Comparison of ENCODE assay signal across 25 cellular contexts in genomic region chr5:147669113-147669869, GRCh38.
A peak's percentile ranks its signal among the peaks of the same experiment; 100 is the strongest.
DNase-seq lines count a peak whose midpoint lies in the region; FAIRE-seq and TF ChIP-seq lines count a peak whose summit lies in the region.
"Had no signal": no experiment of that assay in that cellular context is flagged by ENCODE, and none has a peak within 500 bp of the region (broad histone marks: within the 10 kb centered on the region; RNA-seq: fewer than 3 reads in every experiment).

No MANE protein-coding gene starts in this region.

- peaks cover 5% of the 10 kb centered on the region for H3K36me3 Mint-ChIP-seq in type B pancreatic cell

- no peaks in the 10 kb centered on the region for H3K27me3 Mint-ChIP-seq in type B pancreatic cell
- H3K27me3 Mint-ChIP-seq: activated CD4-positive, alpha-beta T cell treated with anti-CD3 and anti-CD28 coated beads, Interleukin-2, amount 10 ng/mL, durations not matched to agents 24 days and 14 days; activated CD8-positive, alpha-beta memory T cell treated with anti-CD3 and anti-CD28 coated beads, Interleukin-2, amount 10 ng/mL, durations not matched to agents 7 days and 5 days; dendritic cell treated with granulocyte-macrophage colony-stimulating factor and Interleukin-4, amounts not matched to agents 40 ng/mL and 50 ng/mL, for 4 days had no signal

- DNase-seq in NCI-H748 (lab: John Stamatoyannopoulos, UW; ENCODE audit: unreplicated experiment) (peak; percentile 34), NCI-H748 treated with DMSO at 0.1 percent for 48 hours (lab: John Stamatoyannopoulos, UW) (no peak), NCI-H2029 treated with DMSO at 0.1 percent for 48 hours (lab: John Stamatoyannopoulos, UW) (peak; percentile 87), cerebellum (ENCODE audit: low spot score) (peak; percentile 62), putamen (ENCODE audit: low spot score) (peak; percentile 20), H54 (ENCODE audit: insufficient read length, low spot score) (no peak), T1000 (lab: John Stamatoyannopoulos, UW) (no peak), type B pancreatic cell (ENCODE audit: extremely low spot score, unreplicated experiment) (no peak)
- DNase-seq: activated CD4-positive, alpha-beta T cell treated with anti-CD3 and anti-CD28 coated beads, Interleukin-2, amount 10 ng/mL, durations not matched to agents 24 days and 14 days; activated CD8-positive, alpha-beta memory T cell treated with anti-CD3 and anti-CD28 coated beads, Interleukin-2, amount 10 ng/mL, durations not matched to agents 7 days and 5 days; activated naive CD4-positive, alpha-beta T cell treated with anti-CD3 and anti-CD28 coated beads for 36 hours; activated T-cell treated with anti-CD3 and anti-CD28 coated beads, Interleukin-2, amount 50 U/mL, for 72 hours; COR-L47; DND-41; islet precursor cell; lower lobe of right lung; MM.1S; NCI-H1694; NCI-H524 treated with DMSO at 0.1 percent for 48 hours; T-helper 2 cell; upper lobe of right lung had no signal

- no peak overlapping the region for H3K27ac Mint-ChIP-seq in type B pancreatic cell
- H3K27ac Mint-ChIP-seq: activated CD4-positive, alpha-beta T cell treated with anti-CD3 and anti-CD28 coated beads, Interleukin-2, amount 10 ng/mL, durations not matched to agents 24 days and 14 days; activated CD8-positive, alpha-beta memory T cell treated with anti-CD3 and anti-CD28 coated beads, Interleukin-2, amount 10 ng/mL, durations not matched to agents 7 days and 5 days; activated naive CD4-positive, alpha-beta T cell treated with anti-CD3 and anti-CD28 coated beads for 36 hours; activated T-cell treated with anti-CD3 and anti-CD28 coated beads, Interleukin-2, amount 50 U/mL, for 72 hours; dendritic cell treated with granulocyte-macrophage colony-stimulating factor and Interleukin-4, amounts not matched to agents 40 ng/mL and 50 ng/mL, for 4 days had no signal

- no peak for FAIRE-seq in H54 (lab: Jason Lieb, UNC)
- FAIRE-seq: bronchial epithelial cell, GM12878, H1 had no signal

- H3K9me3 Mint-ChIP-seq in type B pancreatic cell = no peaks in the 10 kb centered on the region
- H3K9me3 Mint-ChIP-seq: activated CD4-positive, alpha-beta T cell treated with anti-CD3 and anti-CD28 coated beads, Interleukin-2, amount 10 ng/mL, durations not matched to agents 24 days and 14 days; activated naive CD4-positive, alpha-beta T cell treated with anti-CD3 and anti-CD28 coated beads for 36 hours; activated T-cell treated with anti-CD3 and anti-CD28 coated beads, Interleukin-2, amount 50 U/mL, for 72 hours; dendritic cell treated with granulocyte-macrophage colony-stimulating factor and Interleukin-4, amounts not matched to agents 40 ng/mL and 50 ng/mL, for 4 days had no signal

- H3K4me1 Mint-ChIP-seq in type B pancreatic cell (ENCODE audit: unreplicated experiment) = no peaks in the 10 kb centered on the region
- H3K4me1 Mint-ChIP-seq: activated CD4-positive, alpha-beta T cell treated with anti-CD3 and anti-CD28 coated beads, Interleukin-2, amount 10 ng/mL, durations not matched to agents 24 days and 14 days; activated CD8-positive, alpha-beta memory T cell treated with anti-CD3 and anti-CD28 coated beads, Interleukin-2, amount 10 ng/mL, durations not matched to agents 7 days and 5 days had no signal

- no peak overlapping the region for H3K4me3 Mint-ChIP-seq in type B pancreatic cell
- H3K4me3 Mint-ChIP-seq: activated CD4-positive, alpha-beta T cell treated with anti-CD3 and anti-CD28 coated beads, Interleukin-2, amount 10 ng/mL, durations not matched to agents 24 days and 14 days; activated CD8-positive, alpha-beta memory T cell treated with anti-CD3 and anti-CD28 coated beads, Interleukin-2, amount 10 ng/mL, durations not matched to agents 7 days and 5 days; activated naive CD4-positive, alpha-beta T cell treated with anti-CD3 and anti-CD28 coated beads for 36 hours; activated T-cell treated with anti-CD3 and anti-CD28 coated beads, Interleukin-2, amount 50 U/mL, for 72 hours; dendritic cell treated with granulocyte-macrophage colony-stimulating factor and Interleukin-4, amounts not matched to agents 40 ng/mL and 50 ng/mL, for 4 days had no signal

- TF ChIP-seq POLR2A in H54 (IDR thresholded peaks at IDR 0.05; ENCODE audit: low read depth, low read length) = no peak

- TF ChIP-seq CTCF in type B pancreatic cell (conservative IDR thresholded peaks at IDR 0.05) = no peak

Comparison
In these comparisons a context has a peak if more than half of its experiments do, and no peak if none do; other contexts are left out.
1. DNase-seq: peak in NCI-H748 (single experiment), NCI-H2029 treated with DMSO at 0.1 percent for 48 hours (single experiment), cerebellum (single experiment) and putamen (single experiment); none in NCI-H748 treated with DMSO at 0.1 percent for 48 hours (single experiment), H54 (single experiment), T1000 (single experiment) and type B pancreatic cell (single experiment).